ENCODE assay signal across 22 cellular contexts in genomic region chr16:11963706-11964105, GRCh38. TPM values are rescaled to one million over a fixed set of nuclear protein-coding genes. Genes with fewer than 3 reads are reported as not detected.
DNase-seq lines count a peak whose midpoint lies in the region; ATAC-seq, FAIRE-seq and TF ChIP-seq lines count a peak whose summit lies in the region.
"Had no signal": no experiment of that assay in that cellular context is flagged by ENCODE, and none has a peak within 500 bp of the region (broad histone marks: within the 10 kb centered on the region; RNA-seq: fewer than 3 reads in every experiment).

No MANE protein-coding gene starts in this region.

- no peaks in the 10 kb centered on the region for H3K9me3 ChIP-seq in OCI-LY3 (ENCODE audit: insufficient read depth, low read length)
- H3K9me3 ChIP-seq: BE2C had no signal

- FAIRE-seq in GM18507 (lab: Jason Lieb, UNC), result peak; percentile 36
- FAIRE-seq: D721Med, H1 had no signal

- no peaks in the 10 kb centered on the region for H4K20me1 ChIP-seq in OCI-LY3 (ENCODE audit: insufficient read depth, low read length)

- H3K27ac ChIP-seq in OCI-LY3 (ENCODE audit: low read length), result peak overlapping the region; percentile 95
- H3K27ac ChIP-seq: PC-9 had no signal

- H3K36me3 ChIP-seq in OCI-LY3 (replicated peaks; ENCODE audit: low read depth, low read length), result no peaks in the 10 kb centered on the region
- H3K36me3 ChIP-seq: BE2C had no signal

- peak overlapping the region; percentile 67 for H3K9ac ChIP-seq in OCI-LY3 (ENCODE audit: low read length)

- ATAC-seq in GM19463 (IDR thresholded peaks at IDR 0.05; ENCODE audit: unreplicated experiment), result no peak
- ATAC-seq in GM18519 (IDR thresholded peaks at IDR 0.05; ENCODE audit: low FRiP score, unreplicated experiment), result no peak
- ATAC-seq: CD8-positive, alpha-beta T cell had no signal

- TF ChIP-seq CTCF in OCI-LY3 (IDR thresholded peaks at IDR 0.05; ENCODE audit: low read depth, low read length), result no peak
- TF ChIP-seq CTCF in epithelial cell of esophagus (IDR thresholded peaks at IDR 0.05; ENCODE audit: insufficient read depth, low read depth, low read length, missing control alignments), result no peak

- H3K27me3 ChIP-seq in OCI-LY3 (ENCODE audit: low read depth, low read length), result no peaks in the 10 kb centered on the region

- H2AFZ ChIP-seq in OCI-LY3 (ENCODE audit: low read depth, low read length), result no peak overlapping the region
- H2AFZ ChIP-seq: PC-9 had no signal

- peaks cover 61% of the 10 kb centered on the region for H3K4me1 ChIP-seq in OCI-LY3 (ENCODE audit: low read length)
- H3K4me1 ChIP-seq: BE2C had no signal

- peak overlapping the region; percentile 96 for H3K4me2 ChIP-seq in OCI-LY3 (ENCODE audit: low read length)
- H3K4me2 ChIP-seq: PC-9 had no signal

- no peak for DNase-seq in GM18507 (ENCODE audit: extremely low spot score, insufficient read length, low read depth)
- DNase-seq in epithelial cell of esophagus (ENCODE audit: low read depth), result peak; percentile 22
- no peak for DNase-seq in SK-N-DZ (ENCODE audit: low spot score)
- no peak for DNase-seq in stimulated activated CD4-positive, alpha-beta T cell treated with anti-CD3 and anti-CD28 coated beads, Interleukin-2, amount 100 ng/mL, for 24 hours
- DNase-seq: BE2C; CD8-positive, alpha-beta T cell; DND-41; GF-D8; HFFc6; NCI-H1417; NCI-H2029; NCI-H226; NCI-H526 treated with DMSO at 0.1 percent for 48 hours; NK-92 treated with Interleukin-12 subunit alpha and Interleukin-12 subunit beta, amount 100 ng/mL, for 24 hours; PC-9; SHP77 treated with DMSO at 0.1 percent for 48 hours; T-helper 2 cell had no signal

- peak overlapping the region; percentile 73 for H3K4me3 ChIP-seq in OCI-LY3 (ENCODE audit: low read length)
- no peak overlapping the region for H3K4me3 ChIP-seq in epithelial cell of esophagus (ENCODE audit: low read length)
- H3K4me3 ChIP-seq: PC-9 had no signal

- H3K79me2 ChIP-seq in OCI-LY3 (ENCODE audit: low read length), result no peaks in the 10 kb centered on the region

RNA-seq across cellular contexts. Expression of gene TNFRSF17, which starts 1.3 kb away (rescaled TPM):
- not detected in 2 replicates for polyA plus RNA-seq in SK-N-DZ (2014; cell fraction: cytosol; rRNA removed)
- not detected in 2 replicates for polyA plus RNA-seq in SK-N-DZ (2014; cell fraction: nucleus; rRNA removed)
- polyA plus RNA-seq: H1 had no signal

RNA-seq across cellular contexts. Expression of gene SNX29, which starts 12.8 kb away (rescaled TPM):
- 3.8 and 6.6 TPM in 2 replicates for polyA plus RNA-seq in SK-N-DZ (2014; cell fraction: cytosol; rRNA removed)
- polyA plus RNA-seq in SK-N-DZ (2014; cell fraction: nucleus; rRNA removed), result 2.2 TPM in 2 replicates

RNA-seq across cellular contexts. Expression of gene NPIPB2, which starts 21.9 kb away (rescaled TPM):
- polyA plus RNA-seq in SK-N-DZ (2014; cell fraction: cytosol; rRNA removed), result 1.7 TPM in 1 of 2 replicates, not detected in the other
- 9.3 and 15.2 TPM in 2 replicates for polyA plus RNA-seq in SK-N-DZ (2014; cell fraction: nucleus; rRNA removed)

RNA-seq across cellular contexts. Expression of gene GSPT1, which starts 48.0 kb away (rescaled TPM):
- 65.7 and 72.3 TPM in 2 replicates for polyA plus RNA-seq in SK-N-DZ (2014; cell fraction: cytosol; rRNA removed)
- 43.5 and 47.7 TPM in 2 replicates for polyA plus RNA-seq in SK-N-DZ (2014; cell fraction: nucleus; rRNA removed)
